ENCODE assay signal across 26 cellular contexts in genomic region chr12:94163850-94164249, GRCh38.
"Had no signal": no experiment of that assay in that cellular context is flagged by ENCODE, and none has a peak within 500 bp of the region (broad histone marks: within the 10 kb centered on the region; RNA-seq: fewer than 3 reads in every experiment).

No MANE protein-coding gene starts in this region.

- FAIRE-seq: endometrium, frontal cortex, kidney, urothelium cell line had no signal

- H3K9me3 ChIP-seq: mucosa of descending colon, prostate gland, right atrium auricular region, sigmoid colon, thoracic aorta, tibial nerve, upper lobe of left lung had no signal

- H3K27me3 Mint-ChIP-seq: naive B cell; natural killer cell treated with Interleukin-12 subunit alpha and Interleukin-12 subunit beta and Interleukin-15 and Interleukin-18, amount 100 ng/mL, for 72 hours; stimulated activated naive B cell treated with anti-CD40 and anti-IgM and Interleukin-4, amounts not matched to agents 10 μg/mL and 1 μg/mL and 100 μg/mL, for 72 hours had no signal

- H3K4me1 ChIP-seq: prostate gland, sigmoid colon had no signal

- H3K4me3 Mint-ChIP-seq: mesothelial cell of epicardium; natural killer cell treated with Interleukin-12 subunit alpha and Interleukin-12 subunit beta and Interleukin-15 and Interleukin-18, amount 100 ng/mL, for 72 hours; neural crest cell; stimulated activated naive CD8-positive, alpha-beta T cell treated with anti-CD3 and anti-CD28 coated beads, Interleukin-15, Interleukin-2, amounts not matched to agents 100 ng/mL and 50 ng/mL, for 24 hours had no signal

- H3K36me3 ChIP-seq: prostate gland, right atrium auricular region, sigmoid colon, thoracic aorta, tibial nerve, upper lobe of left lung had no signal

- ATAC-seq: left lobe of liver; mucosa of descending colon; natural killer cell treated with Interleukin-12 subunit alpha and Interleukin-12 subunit beta and Interleukin-15 and Interleukin-18, amount 100 ng/mL, for 72 hours; stimulated activated naive B cell treated with anti-CD40 and anti-IgM and Interleukin-4, amounts not matched to agents 10 μg/mL and 1 μg/mL and 100 μg/mL, for 72 hours had no signal

- H3K36me3 Mint-ChIP-seq: mesothelial cell of epicardium had no signal

- H3K27me3 ChIP-seq: right atrium auricular region, sigmoid colon, tibial nerve, upper lobe of left lung had no signal

- H3K27ac ChIP-seq: coronary artery, prostate gland, right atrium auricular region, sigmoid colon, thoracic aorta, tibial nerve, upper lobe of left lung had no signal

- DNase-seq: dermis blood vessel endothelial cell; effector memory CD4-positive, alpha-beta T cell; erythroblast; kidney; mesenchymal stem cell; mucosa of descending colon; naive B cell; sigmoid colon; stimulated activated CD4-positive, alpha-beta T cell treated with anti-CD3 and anti-CD28 coated beads, Interleukin-2, amount 100 ng/mL, for 24 hours; stimulated activated CD4-positive, alpha-beta T cell treated with anti-CD3 and anti-CD28 coated beads, Interleukin-4, amount 100 ng/mL, for 24 hours; stimulated activated naive B cell treated with anti-CD40 and anti-IgM and Interleukin-4, amounts not matched to agents 10 μg/mL and 1 μg/mL and 100 μg/mL, for 72 hours; upper lobe of left lung had no signal

- H3K27ac Mint-ChIP-seq: mesothelial cell of epicardium; natural killer cell treated with Interleukin-12 subunit alpha and Interleukin-12 subunit beta and Interleukin-15 and Interleukin-18, amount 100 ng/mL, for 72 hours; stimulated activated naive B cell treated with anti-CD40 and anti-IgM and Interleukin-4, amounts not matched to agents 10 μg/mL and 1 μg/mL and 100 μg/mL, for 72 hours; stimulated activated naive CD8-positive, alpha-beta T cell treated with anti-CD3 and anti-CD28 coated beads, Interleukin-15, Interleukin-2, amounts not matched to agents 100 ng/mL and 50 ng/mL, for 24 hours had no signal

- H3K9me3 Mint-ChIP-seq: neural crest cell had no signal

- H3K4me3 ChIP-seq: coronary artery, lung, mucosa of descending colon, prostate gland, right atrium auricular region, sigmoid colon, thoracic aorta, tibial nerve, upper lobe of left lung had no signal
